19 cellular contexts compared by ENCODE assay signal in genomic region chr1:156468693-156469345, GRCh38. TPM values are rescaled to one million over a fixed set of nuclear protein-coding genes. Genes with fewer than 3 reads are reported as not detected.
DNase-seq lines count a peak whose midpoint lies in the region; ATAC-seq and TF ChIP-seq lines count a peak whose summit lies in the region.
"Had no signal": no experiment of that assay in that cellular context is flagged by ENCODE, and none has a peak within 500 bp of the region (broad histone marks: within the 10 kb centered on the region; RNA-seq: fewer than 3 reads in every experiment).

No MANE protein-coding gene starts in this region.

- H3K27ac ChIP-seq in gastroesophageal sphincter (peak overlapping the region in 3 of 4 donors; percentile 77 to 100 (median 80)), uterus (peak overlapping the region; percentile 75 to 90), stomach (peak overlapping the region in 1 of 5 donors; percentile 97)
- H3K27ac ChIP-seq: epithelial cell of prostate had no signal

- H3K4me3 Mint-ChIP-seq in natural killer cell: no peak overlapping the region
- H3K4me3 Mint-ChIP-seq in natural killer cell treated with Interleukin-12 subunit alpha and Interleukin-12 subunit beta and Interleukin-15 and Interleukin-18, amount 100 ng/mL, for 72 hours: no peak overlapping the region
- H3K4me3 Mint-ChIP-seq in activated CD8-positive, alpha-beta T cell treated with anti-CD3 and anti-CD28 coated beads for 36 hours: no peak overlapping the region
- H3K4me3 Mint-ChIP-seq: activated naive CD8-positive, alpha-beta T cell treated with anti-CD3 and anti-CD28 coated beads, Interleukin-2, amount 10 ng/mL, durations not matched to agents 7 days and 5 days had no signal

- peaks cover 4% of the 10 kb centered on the region for H3K36me3 Mint-ChIP-seq in natural killer cell
- H3K36me3 Mint-ChIP-seq in natural killer cell treated with Interleukin-12 subunit alpha and Interleukin-12 subunit beta and Interleukin-15 and Interleukin-18, amount 100 ng/mL, for 72 hours: no peaks in the 10 kb centered on the region
- peaks cover 18% of the 10 kb centered on the region for H3K36me3 Mint-ChIP-seq in activated CD8-positive, alpha-beta T cell treated with anti-CD3 and anti-CD28 coated beads for 36 hours (ENCODE audit: low read depth)

- H3K4me3 ChIP-seq in gastroesophageal sphincter: no peak overlapping the region
- no peak overlapping the region for H3K4me3 ChIP-seq in uterus
- H3K4me3 ChIP-seq in stomach: no peak overlapping the region
- H3K4me3 ChIP-seq: tibial nerve had no signal

- peaks cover 4 to 92% of the 10 kb centered on the region in 2 donors for H3K36me3 ChIP-seq in gastroesophageal sphincter
- no peaks in the 10 kb centered on the region for H3K36me3 ChIP-seq in uterus
- peaks cover 76 to 92% (median 88%) of the 10 kb centered on the region in 4 donors for H3K36me3 ChIP-seq in stomach

- no peaks in the 10 kb centered on the region for H3K27me3 Mint-ChIP-seq in natural killer cell (ENCODE audit: low read depth in 2 of 2)
- H3K27me3 Mint-ChIP-seq in natural killer cell treated with Interleukin-12 subunit alpha and Interleukin-12 subunit beta and Interleukin-15 and Interleukin-18, amount 100 ng/mL, for 72 hours: no peaks in the 10 kb centered on the region
- H3K27me3 Mint-ChIP-seq in activated CD8-positive, alpha-beta T cell treated with anti-CD3 and anti-CD28 coated beads for 36 hours: no peaks in the 10 kb centered on the region
- H3K27me3 Mint-ChIP-seq: activated naive CD8-positive, alpha-beta T cell treated with anti-CD3 and anti-CD28 coated beads, Interleukin-2, amount 10 ng/mL, durations not matched to agents 7 days and 5 days had no signal

- POLR2A ChIA-PET in activated CD8-positive, alpha-beta T cell treated with anti-CD3 and anti-CD28 coated beads for 36 hours (lab: Charles Lee): no interaction called here

- H3K27me3 ChIP-seq in gastroesophageal sphincter (no peaks in the 10 kb centered on the region), uterus (no peaks in the 10 kb centered on the region), stomach (no peaks in the 10 kb centered on the region)
- H3K27me3 ChIP-seq: tibial nerve had no signal

- intact Hi-C loops in natural killer cell (cut with micrococcal nuclease): no loop called here
- intact Hi-C loops in activated CD8-positive, alpha-beta T cell treated with anti-CD3 and anti-CD28 coated beads for 36 hours (cut with micrococcal nuclease): no loop called here
- intact Hi-C loops in uterus (cut with DNase I; ENCODE audit: low total_unique reads): no loop called here
- intact Hi-C loops in stomach (cut with DNase I; ENCODE audit: low total_unique reads): loop anchor here (10.0 kb wide), 1 partner anchor 136 kb away; the partner anchor contains the start of gene GPATCH4

- CTCF ChIA-PET in activated CD8-positive, alpha-beta T cell treated with anti-CD3 and anti-CD28 coated beads for 36 hours (lab: Charles Lee): interaction anchor here (0.8 to 1.6 kb wide), 2 partner anchors 12 to 13 kb away, joined by 3 read pairs; no protein-coding TSS in a partner anchor

- TF ChIP-seq POLR2A in gastroesophageal sphincter (IDR thresholded peaks at IDR 0.05) (no peak), uterus (IDR thresholded peaks at IDR 0.05) (no peak), stomach (IDR thresholded peaks at IDR 0.05) (no peak)

- H3K9me3 ChIP-seq in gastroesophageal sphincter (no peaks in the 10 kb centered on the region), uterus (no peaks in the 10 kb centered on the region), stomach (no peaks in the 10 kb centered on the region)
- H3K9me3 ChIP-seq: tibial nerve had no signal

- no peaks in the 10 kb centered on the region for H3K9me3 Mint-ChIP-seq in natural killer cell
- no peaks in the 10 kb centered on the region for H3K9me3 Mint-ChIP-seq in natural killer cell treated with Interleukin-12 subunit alpha and Interleukin-12 subunit beta and Interleukin-15 and Interleukin-18, amount 100 ng/mL, for 72 hours
- no peaks in the 10 kb centered on the region for H3K9me3 Mint-ChIP-seq in activated CD8-positive, alpha-beta T cell treated with anti-CD3 and anti-CD28 coated beads for 36 hours
- H3K9me3 Mint-ChIP-seq: activated naive CD8-positive, alpha-beta T cell treated with anti-CD3 and anti-CD28 coated beads, Interleukin-2, amount 10 ng/mL, durations not matched to agents 7 days and 5 days had no signal

- TF ChIP-seq CTCF in natural killer cell (IDR thresholded peaks at IDR 0.05): no peak
- TF ChIP-seq CTCF in activated CD8-positive, alpha-beta T cell treated with anti-CD3 and anti-CD28 coated beads for 36 hours (IDR thresholded peaks at IDR 0.05): no peak
- no peak for TF ChIP-seq CTCF in gastroesophageal sphincter (IDR thresholded peaks at IDR 0.05)
- TF ChIP-seq CTCF in uterus (IDR thresholded peaks at IDR 0.05): no peak
- no peak for TF ChIP-seq CTCF in stomach (IDR thresholded peaks at IDR 0.05)

- H3K4me1 ChIP-seq in gastroesophageal sphincter (peaks cover 7 to 92% (median 38%) of the 10 kb centered on the region in 3 donors), uterus (peaks cover 7 to 18% of the 10 kb centered on the region in 2 donors), stomach (peaks cover 64 to 96% (median 81%) of the 10 kb centered on the region in 4 donors)

- no peak for ATAC-seq in natural killer cell
- no peak for ATAC-seq in natural killer cell treated with Interleukin-12 subunit alpha and Interleukin-12 subunit beta and Interleukin-15 and Interleukin-18, amount 100 ng/mL, for 72 hours
- ATAC-seq in activated CD8-positive, alpha-beta T cell treated with anti-CD3 and anti-CD28 coated beads for 36 hours: no peak
- ATAC-seq in gastroesophageal sphincter: no peak
- ATAC-seq: left cardiac atrium had no signal

- peak overlapping the region; percentile 68 to 83 for H3K27ac Mint-ChIP-seq in natural killer cell
- peak overlapping the region in 1 of 2 donors; percentile 58 for H3K27ac Mint-ChIP-seq in natural killer cell treated with Interleukin-12 subunit alpha and Interleukin-12 subunit beta and Interleukin-15 and Interleukin-18, amount 100 ng/mL, for 72 hours
- H3K27ac Mint-ChIP-seq in activated CD8-positive, alpha-beta T cell treated with anti-CD3 and anti-CD28 coated beads for 36 hours: peak overlapping the region; percentile 63
- H3K27ac Mint-ChIP-seq: activated naive CD8-positive, alpha-beta T cell treated with anti-CD3 and anti-CD28 coated beads, Interleukin-2, amount 10 ng/mL, durations not matched to agents 7 days and 5 days had no signal

- peaks cover 23 to 44% of the 10 kb centered on the region in 2 donors for H3K4me1 Mint-ChIP-seq in natural killer cell
- peaks cover 10 to 19% of the 10 kb centered on the region in 2 donors for H3K4me1 Mint-ChIP-seq in natural killer cell treated with Interleukin-12 subunit alpha and Interleukin-12 subunit beta and Interleukin-15 and Interleukin-18, amount 100 ng/mL, for 72 hours (ENCODE audit: low read depth in 2 of 2)
- peaks cover 14% of the 10 kb centered on the region for H3K4me1 Mint-ChIP-seq in activated CD8-positive, alpha-beta T cell treated with anti-CD3 and anti-CD28 coated beads for 36 hours (ENCODE audit: low read depth)

- DNase-seq in natural killer cell (no peak), uterus (no peak), stomach (no peak), NCI-H1694 (lab: John Stamatoyannopoulos, UW) (no peak), NCI-H69 (lab: John Stamatoyannopoulos, UW) (no peak)
- no peak for DNase-seq in natural killer cell treated with Interleukin-12 subunit alpha and Interleukin-12 subunit beta and Interleukin-15 and Interleukin-18, amount 100 ng/mL, for 72 hours (ENCODE audit: low spot score)
- no peak for DNase-seq in activated CD8-positive, alpha-beta T cell treated with anti-CD3 and anti-CD28 coated beads for 36 hours
- DNase-seq: activated CD4-positive, alpha-beta T cell treated with anti-CD3 and anti-CD28 coated beads for 48 hours; activated naive CD8-positive, alpha-beta T cell treated with anti-CD3 and anti-CD28 coated beads, Interleukin-2, amount 10 ng/mL, durations not matched to agents 7 days and 5 days; dermis blood vessel endothelial cell; DND-41; left cardiac atrium; midbrain; NCI-H1105; NCI-H510A treated with DMSO at 0.1 percent for 48 hours; stimulated activated CD4-positive, alpha-beta T cell treated with anti-CD3 and anti-CD28 coated beads, Interleukin-12 subunit alpha, Interleukin-12 subunit beta, amount 100 ng/mL, for 4 hours had no signal

- 59 to 89% methylated on average over 2 to 4 of the region's 6 CpGs for WGBS in gastroesophageal sphincter (ENCODE audit: low coverage in 1 of 2), 2 donors
- 80 to 90% (median 85%) methylated on average over 4 to 6 of the region's 6 CpGs for WGBS in stomach, 5 donors

- TF ChIP-seq EP300 in gastroesophageal sphincter (IDR thresholded peaks at IDR 0.05) (no peak), stomach (IDR thresholded peaks at IDR 0.05) (no peak)

RNA-seq across cellular contexts. Expression of gene MEF2D, which starts 31.8 kb away (rescaled TPM):
- 100 to 1,000 TPM; 232 to 298 (median 284) TPM for total RNA-seq in natural killer cell
- 10 to 100 TPM; 48.1 to 62.2 TPM for total RNA-seq in natural killer cell treated with Interleukin-12 subunit alpha and Interleukin-12 subunit beta and Interleukin-15 and Interleukin-18, amount 100 ng/mL, for 72 hours
- total RNA-seq in activated CD8-positive, alpha-beta T cell treated with anti-CD3 and anti-CD28 coated beads for 36 hours: 10 to 100 TPM; 35.3 to 35.8 TPM
- total RNA-seq in gastroesophageal sphincter: 10 to 100 TPM; 49.0 to 94.3 (median 67.1) TPM
- total RNA-seq in uterus: 100 to 1,000 TPM in 1 of 4 donors, 10 to 100 TPM in 2, 1 to 10 TPM in 1; 8.4 to 101 (median 35.1) TPM
- 100 to 1,000 TPM in 1 of 5 donors, 10 to 100 TPM in 4; 14.3 to 136 (median 62.5) TPM for total RNA-seq in stomach
- polyA plus RNA-seq in stomach: 10 to 100 TPM in 2 of 3 donors, 1 to 10 TPM in 1; 7.7 to 15.6 (median 14.5) TPM
